1 cellular context compared by ENCODE assay signal in genomic region chr2:10036095-10036879, GRCh38.
TF ChIP-seq lines count a peak whose summit lies in the region.

No MANE protein-coding gene starts in this region.

TF ChIP-seq in SK-N-SH, 30 proteins besides CTCF, POLR2A, EP300 and RAD21 (continued from another document):
- TF ChIP-seq ZBTB33 (IDR thresholded peaks at IDR 0.05; ENCODE audit: borderline replicate concordance, low read depth): no peak
